29 cellular contexts compared by ENCODE assay signal in the genomic region with DNA sequence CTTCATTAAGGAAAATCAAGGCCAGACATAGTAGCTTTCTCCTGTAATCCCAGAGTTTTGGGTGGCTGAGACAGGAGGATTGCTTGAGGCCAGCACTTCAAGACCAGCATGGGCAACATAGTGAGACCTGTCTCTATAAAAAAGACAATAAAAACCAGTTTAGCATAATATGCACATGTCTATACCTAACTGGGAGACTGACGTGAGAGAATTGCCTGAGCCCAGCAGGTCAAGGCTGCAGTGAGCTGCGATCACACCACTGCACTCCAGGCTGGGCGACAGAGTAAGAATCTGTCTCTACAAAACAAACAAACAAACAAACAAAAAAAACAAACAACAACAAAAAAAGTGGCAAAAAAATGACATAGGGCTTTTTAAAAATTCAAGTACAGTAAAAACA.
"Had no signal": no experiment of that assay in that cellular context is flagged by ENCODE, and none has a peak within 500 bp of the region (broad histone marks: within the 10 kb centered on the region; RNA-seq: fewer than 3 reads in every experiment).

No MANE protein-coding gene starts in this region.

- H3K27ac Mint-ChIP-seq: naive thymus-derived CD8-positive, alpha-beta T cell; natural killer cell treated with Interleukin-12 subunit alpha and Interleukin-12 subunit beta and Interleukin-15 and Interleukin-18, amount 100 ng/mL, for 72 hours; nephron progenitor cell; stimulated activated memory B cell treated with anti-CD40 and anti-IgM and Interleukin-4, amounts not matched to agents 10 μg/mL and 1 μg/mL and 100 μg/mL, for 72 hours; stimulated activated naive CD8-positive, alpha-beta T cell treated with anti-CD3 and anti-CD28 coated beads, Interleukin-15, amount 100 ng/mL, for 72 hours; type B pancreatic cell had no signal

- H3K36me3 Mint-ChIP-seq: naive thymus-derived CD8-positive, alpha-beta T cell; natural killer cell treated with Interleukin-12 subunit alpha and Interleukin-12 subunit beta and Interleukin-15 and Interleukin-18, amount 100 ng/mL, for 72 hours; stimulated activated memory B cell treated with anti-CD40 and anti-IgM and Interleukin-4, amounts not matched to agents 10 μg/mL and 1 μg/mL and 100 μg/mL, for 72 hours; type B pancreatic cell had no signal

- H3K27ac ChIP-seq: neutrophil, pancreas, prostate gland, right lobe of liver, sigmoid colon, suprapubic skin, testis, tibial artery, transverse colon, upper lobe of right lung, uterus had no signal

- H3K4me1 ChIP-seq: prostate gland, right lobe of liver, suprapubic skin, testis, transverse colon, upper lobe of right lung, uterus had no signal

- H3K4me3 Mint-ChIP-seq: naive thymus-derived CD8-positive, alpha-beta T cell; natural killer cell treated with Interleukin-12 subunit alpha and Interleukin-12 subunit beta and Interleukin-15 and Interleukin-18, amount 100 ng/mL, for 72 hours; nephron progenitor cell; neural crest cell; stimulated activated memory B cell treated with anti-CD40 and anti-IgM and Interleukin-4, amounts not matched to agents 10 μg/mL and 1 μg/mL and 100 μg/mL, for 72 hours; stimulated activated naive CD8-positive, alpha-beta T cell treated with anti-CD3 and anti-CD28 coated beads, Interleukin-15, amount 100 ng/mL, for 72 hours; type B pancreatic cell had no signal

- H3K9me3 Mint-ChIP-seq: nephron progenitor cell; stimulated activated memory B cell treated with anti-CD40 and anti-IgM and Interleukin-4, amounts not matched to agents 10 μg/mL and 1 μg/mL and 100 μg/mL, for 72 hours; type B pancreatic cell had no signal

- H3K27me3 ChIP-seq: neutrophil, pancreas, right lobe of liver, sigmoid colon, suprapubic skin, testis, tibial artery, transverse colon, upper lobe of right lung, uterus had no signal

- FAIRE-seq: small intestine had no signal

- H3K4me3 ChIP-seq: pancreas, prostate gland, right lobe of liver, sigmoid colon, suprapubic skin, testis, tibial artery, transverse colon, upper lobe of right lung, uterus had no signal

- H3K36me3 ChIP-seq: neutrophil, pancreas, prostate gland, right lobe of liver, sigmoid colon, suprapubic skin, tibial artery, transverse colon, upper lobe of right lung, uterus had no signal

- DNase-seq: naive thymus-derived CD8-positive, alpha-beta T cell; nephron progenitor cell; nucleus accumbens; pancreas; right cardiac atrium; right lobe of liver; sigmoid colon; small intestine; stimulated activated CD4-positive, alpha-beta T cell treated with anti-CD3 and anti-CD28 coated beads, Interleukin-12 subunit alpha, Interleukin-12 subunit beta, amount 100 ng/mL, for 4 hours; stimulated activated CD4-positive, alpha-beta T cell treated with anti-CD3 and anti-CD28 coated beads, Interleukin-1b, Interleukin-23, amount 100 ng/mL, for 48 hours; stimulated activated CD4-positive, alpha-beta T cell treated with anti-CD3 and anti-CD28 coated beads, Interleukin-4, amount 100 ng/mL, for 1 hour; stimulated activated CD4-positive, alpha-beta T cell treated with anti-CD3 and anti-CD28 coated beads, Interleukin-4, amount 100 ng/mL, for 4 hours; stimulated activated CD8-positive, alpha-beta memory T cell treated with anti-CD3 and anti-CD28 coated beads, Interleukin-4, amount 100 ng/mL, for 48 hours; stimulated activated naive CD4-positive, alpha-beta T cell; stimulated activated naive CD8-positive, alpha-beta T cell treated with anti-CD3 and anti-CD28 coated beads, Interleukin-15, amount 100 ng/mL, for 72 hours; stimulated activated naive CD8-positive, alpha-beta T cell treated with anti-CD3 and anti-CD28 coated beads, Interleukin-15, Interleukin-2, amounts not matched to agents 100 U/mL and 50 U/mL, for 24 hours; substantia nigra; testis; tibial artery; transverse colon; upper lobe of right lung; uterus had no signal

- H3K9me3 ChIP-seq: neutrophil, pancreas, prostate gland, right lobe of liver, sigmoid colon, suprapubic skin, testis, tibial artery, transverse colon, upper lobe of right lung, uterus had no signal

- H3K27me3 Mint-ChIP-seq: naive thymus-derived CD8-positive, alpha-beta T cell; natural killer cell treated with Interleukin-12 subunit alpha and Interleukin-12 subunit beta and Interleukin-15 and Interleukin-18, amount 100 ng/mL, for 72 hours; stimulated activated memory B cell treated with anti-CD40 and anti-IgM and Interleukin-4, amounts not matched to agents 10 μg/mL and 1 μg/mL and 100 μg/mL, for 72 hours; stimulated activated naive CD8-positive, alpha-beta T cell treated with anti-CD3 and anti-CD28 coated beads, Interleukin-15, amount 100 ng/mL, for 72 hours; type B pancreatic cell had no signal

- H3K4me1 Mint-ChIP-seq: naive thymus-derived CD8-positive, alpha-beta T cell; nephron progenitor cell; stimulated activated memory B cell treated with anti-CD40 and anti-IgM and Interleukin-4, amounts not matched to agents 10 μg/mL and 1 μg/mL and 100 μg/mL, for 72 hours; stimulated activated naive CD8-positive, alpha-beta T cell treated with anti-CD3 and anti-CD28 coated beads, Interleukin-15, amount 100 ng/mL, for 72 hours had no signal
